12 cellular contexts compared by ENCODE assay signal in the genomic region with DNA sequence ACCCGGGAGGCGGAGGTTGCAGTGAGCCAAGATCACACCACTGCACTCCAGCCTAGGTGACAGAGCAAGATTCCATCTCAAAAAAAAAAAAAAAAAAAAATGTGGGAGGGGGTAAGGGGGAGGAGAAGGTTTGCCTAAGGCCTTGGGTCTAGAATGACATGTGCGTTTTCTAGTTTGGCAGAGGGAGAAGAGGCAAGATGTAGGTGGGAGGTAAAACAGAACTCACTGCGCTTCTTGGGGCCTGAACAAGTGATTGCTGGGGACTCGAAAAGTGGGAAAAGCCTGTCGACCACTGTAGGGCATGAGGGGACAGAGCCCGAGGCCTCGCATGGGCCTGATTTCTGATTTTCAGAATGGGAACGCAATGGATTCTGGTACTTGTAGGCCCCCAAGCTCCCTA. TPM values are rescaled to one million over a fixed set of nuclear protein-coding genes. Genes with fewer than 3 reads are reported as not detected.
DNase-seq lines count a peak whose midpoint lies in the region; ATAC-seq and TF ChIP-seq lines count a peak whose summit lies in the region.
"Had no signal": no experiment of that assay in that cellular context is flagged by ENCODE, and none has a peak within 500 bp of the region (broad histone marks: within the 10 kb centered on the region; RNA-seq: fewer than 3 reads in every experiment).

No MANE protein-coding gene starts in this region.

- peak overlapping the region; percentile 97 to 99 (median 98) for H3K27ac Mint-ChIP-seq in CD4-positive, CD25-positive, alpha-beta regulatory T cell
- H3K27ac Mint-ChIP-seq in activated naive CD8-positive, alpha-beta T cell treated with anti-CD3 and anti-CD28 coated beads, Interleukin-2, amount 10 ng/mL, durations not matched to agents 7 days and 5 days: peak overlapping the region; percentile 95
- H3K27ac Mint-ChIP-seq in natural killer cell: peak overlapping the region; percentile 99

- no peak for DNase-seq in CD4-positive, CD25-positive, alpha-beta regulatory T cell
- DNase-seq in GM12865 (ENCODE audit: low read depth) (peak; percentile 3), natural killer cell (no peak), NCI-H2081 treated with DMSO at 0.1 percent for 48 hours (lab: John Stamatoyannopoulos, UW) (no peak), glomerular visceral epithelial cell (ENCODE audit: extremely low spot score) (no peak)
- DNase-seq in activated naive CD8-positive, alpha-beta T cell treated with anti-CD3 and anti-CD28 coated beads, Interleukin-2, amount 10 ng/mL, durations not matched to agents 7 days and 5 days: no peak
- DNase-seq: NCI-H2029 had no signal

- H3K36me3 ChIP-seq in CD4-positive, CD25-positive, alpha-beta regulatory T cell (ENCODE audit: control insufficient read depth, insufficient read depth, low read length): peaks cover 77% of the 10 kb centered on the region

- H3K9me3 ChIP-seq in CD4-positive, CD25-positive, alpha-beta regulatory T cell (ENCODE audit: control insufficient read depth in 2 of 2, low read length in 2 of 2): no peaks in the 10 kb centered on the region

- H3K9me3 Mint-ChIP-seq in CD4-positive, CD25-positive, alpha-beta regulatory T cell: no peaks in the 10 kb centered on the region
- H3K9me3 Mint-ChIP-seq in activated naive CD8-positive, alpha-beta T cell treated with anti-CD3 and anti-CD28 coated beads, Interleukin-2, amount 10 ng/mL, durations not matched to agents 7 days and 5 days: no peaks in the 10 kb centered on the region
- no peaks in the 10 kb centered on the region for H3K9me3 Mint-ChIP-seq in natural killer cell

- intact Hi-C loops in natural killer cell (cut with micrococcal nuclease): loop anchor here (2.0 to 5.0 kb wide), 3 partner anchors 53 to 127 kb away; no protein-coding TSS in a partner anchor

- H3K27me3 Mint-ChIP-seq in CD4-positive, CD25-positive, alpha-beta regulatory T cell: peaks cover 4% of the 10 kb centered on the region
- H3K27me3 Mint-ChIP-seq in activated naive CD8-positive, alpha-beta T cell treated with anti-CD3 and anti-CD28 coated beads, Interleukin-2, amount 10 ng/mL, durations not matched to agents 7 days and 5 days: no peaks in the 10 kb centered on the region
- H3K27me3 Mint-ChIP-seq in natural killer cell (ENCODE audit: low read depth in 2 of 2): no peaks in the 10 kb centered on the region

- H3K4me3 ChIP-seq in CD4-positive, CD25-positive, alpha-beta regulatory T cell (ENCODE audit: low read depth, low read length): no peak overlapping the region
- no peak overlapping the region for H3K4me3 ChIP-seq in GM12865 (ENCODE audit: low read depth, low read length)

- H3K4me1 Mint-ChIP-seq in CD4-positive, CD25-positive, alpha-beta regulatory T cell: peaks cover 5 to 59% (median 40%) of the 10 kb centered on the region in 4 donors
- peaks cover 35% of the 10 kb centered on the region for H3K4me1 Mint-ChIP-seq in activated naive CD8-positive, alpha-beta T cell treated with anti-CD3 and anti-CD28 coated beads, Interleukin-2, amount 10 ng/mL, durations not matched to agents 7 days and 5 days
- H3K4me1 Mint-ChIP-seq in natural killer cell: peaks cover 82 to 93% of the 10 kb centered on the region in 2 donors

- no peak for ATAC-seq in CD4-positive, CD25-positive, alpha-beta regulatory T cell (ENCODE audit: low read depth in 2 of 2)
- no peak for ATAC-seq in activated naive CD8-positive, alpha-beta T cell treated with anti-CD3 and anti-CD28 coated beads, Interleukin-2, amount 10 ng/mL, durations not matched to agents 7 days and 5 days (ENCODE audit: low read depth)
- ATAC-seq in natural killer cell: no peak
- no peak for ATAC-seq in GM21381 (IDR thresholded peaks at IDR 0.05; ENCODE audit: unreplicated experiment)
- ATAC-seq in HG03196 (IDR thresholded peaks at IDR 0.05; ENCODE audit: unreplicated experiment): no peak

- TF ChIP-seq CTCF in GM12865 (IDR thresholded peaks at IDR 0.05; ENCODE audit: insufficient read depth, low read depth, low read length, missing control alignments) (no peak), natural killer cell (IDR thresholded peaks at IDR 0.05) (no peak)

- peaks cover 26% of the 10 kb centered on the region for H3K36me3 Mint-ChIP-seq in CD4-positive, CD25-positive, alpha-beta regulatory T cell
- peaks cover 39% of the 10 kb centered on the region for H3K36me3 Mint-ChIP-seq in activated naive CD8-positive, alpha-beta T cell treated with anti-CD3 and anti-CD28 coated beads, Interleukin-2, amount 10 ng/mL, durations not matched to agents 7 days and 5 days
- H3K36me3 Mint-ChIP-seq in natural killer cell: peaks cover 23% of the 10 kb centered on the region

- H3K4me1 ChIP-seq in CD4-positive, CD25-positive, alpha-beta regulatory T cell (ENCODE audit: control insufficient read depth, insufficient read depth, low read length, poor library complexity, severe bottlenecking): peaks cover 45% of the 10 kb centered on the region

- H3K27me3 ChIP-seq in CD4-positive, CD25-positive, alpha-beta regulatory T cell (ENCODE audit: control insufficient read depth, insufficient read depth, low read length): no peaks in the 10 kb centered on the region

- H3K27ac ChIP-seq in CD4-positive, CD25-positive, alpha-beta regulatory T cell (ENCODE audit: insufficient read depth, low read length, poor library complexity, severe bottlenecking): peak overlapping the region; percentile 94

- POLR2A ChIA-PET in activated naive CD8-positive, alpha-beta T cell treated with anti-CD3 and anti-CD28 coated beads, Interleukin-2, amount 10 ng/mL, durations not matched to agents 7 days and 5 days (lab: Charles Lee): interaction anchor here (1.5 kb wide), 1 partner anchor 18 kb away, joined by 14 read pairs; no protein-coding TSS in a partner anchor

- peak overlapping the region in 2 of 4 donors; percentile 51 to 81 for H3K4me3 Mint-ChIP-seq in CD4-positive, CD25-positive, alpha-beta regulatory T cell
- no peak overlapping the region for H3K4me3 Mint-ChIP-seq in activated naive CD8-positive, alpha-beta T cell treated with anti-CD3 and anti-CD28 coated beads, Interleukin-2, amount 10 ng/mL, durations not matched to agents 7 days and 5 days
- H3K4me3 Mint-ChIP-seq in natural killer cell: peak overlapping the region; percentile 89
- H3K4me3 Mint-ChIP-seq: neural crest cell had no signal

RNA-seq across cellular contexts. Expression of a gene that starts 19.9 kb away (rescaled TPM):
- 268 TPM for total RNA-seq in CD4-positive, CD25-positive, alpha-beta regulatory T cell
- polyA plus RNA-seq in CD4-positive, CD25-positive, alpha-beta regulatory T cell: 10 to 100 TPM; 12.0 to 23.3 (median 15.8) TPM
- 100 to 1,000 TPM; 172 TPM for total RNA-seq in activated naive CD8-positive, alpha-beta T cell treated with anti-CD3 and anti-CD28 coated beads, Interleukin-2, amount 10 ng/mL, durations not matched to agents 7 days and 5 days
- total RNA-seq in natural killer cell: 100 to 1,000 TPM; 537 to 630 (median 601) TPM
- total RNA-seq: fibroblast of villous mesenchyme, NCI-H460 had no signal
